In the genomic region with DNA sequence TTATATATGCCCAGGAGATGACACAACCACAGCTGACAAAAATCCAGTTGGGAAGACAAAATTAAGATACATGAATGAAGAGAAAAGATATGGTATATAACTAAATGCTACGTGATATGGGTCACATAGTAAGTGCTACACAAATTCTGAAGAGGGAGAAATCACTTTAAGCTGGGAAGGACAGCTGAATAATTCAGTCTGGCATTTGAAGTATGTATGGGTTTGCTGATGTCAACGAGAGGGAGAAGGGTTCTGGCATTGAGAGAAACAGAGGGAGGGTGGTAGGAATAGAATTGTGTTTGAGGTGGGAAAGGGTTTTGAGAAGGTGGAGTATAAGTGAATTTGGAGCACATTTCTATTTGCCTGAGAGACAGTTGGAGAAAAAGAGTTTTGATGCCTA, we compare ENCODE assay signal across 22 cellular contexts.
"Had no signal": no experiment of that assay in that cellular context is flagged by ENCODE, and none has a peak within 500 bp of the region (broad histone marks: within the 10 kb centered on the region; RNA-seq: fewer than 3 reads in every experiment).

No MANE protein-coding gene starts in this region.

- ATAC-seq: activated naive CD4-positive, alpha-beta T cell treated with anti-CD3 and anti-CD28 coated beads, Interleukin-2, amount 50 U/mL, for 72 hours; left lung had no signal

- FAIRE-seq: colon, frontal cortex, keratinocyte had no signal

- H3K9me3 ChIP-seq: left lung, transverse colon had no signal

- DNase-seq: activated CD4-positive, alpha-beta memory T cell treated with anti-CD3 and anti-CD28 coated beads for 36 hours; activated gamma-delta T cell treated with Interleukin-2 at 50 U/mL for 16 hours; activated T-cell treated with anti-CD3 and anti-CD28 coated beads for 4 hours; amniotic stem cell; central memory CD4-positive, alpha-beta T cell; dorsolateral prefrontal cortex; endodermal cell; left lung; mammary epithelial cell; midbrain; nephron progenitor cell; nucleus accumbens; posterior cingulate gyrus; stimulated activated CD4-positive, alpha-beta T cell treated with anti-CD3 and anti-CD28 coated beads, Interleukin-2, amount 100 ng/mL, for 24 hours; SW 1271; T-helper 2 cell; transverse colon had no signal

- H3K27ac ChIP-seq: dorsolateral prefrontal cortex, epithelial cell of prostate, left lung, transverse colon had no signal

- H3K36me3 ChIP-seq: left lung, transverse colon had no signal

- H3K4me3 ChIP-seq: dorsolateral prefrontal cortex, left lung, transverse colon had no signal

- H3K4me1 ChIP-seq: left lung, transverse colon had no signal
